7 cellular contexts compared by ENCODE assay signal in genomic region chr12:131071234-131071830, GRCh38.
DNase-seq lines count a peak whose midpoint lies in the region; ATAC-seq and TF ChIP-seq lines count a peak whose summit lies in the region.
"Not testable (repeated sequence)": the region's sequence is repeated elsewhere in the genome, so short reads cannot be mapped to it uniquely, and the experiment has no call there.

No MANE protein-coding gene starts in this region.

- not testable (repeated sequence) for H3K4me2 ChIP-seq in H9 (ENCODE audit: insufficient read depth, insufficient read length, low read length)

- DNase-seq in H9 (peak; percentile 27), coronary artery (ENCODE audit: low spot score) (peak; percentile 55), left cardiac atrium (peak; percentile 14), mesenteric fat pad (ENCODE audit: low spot score) (peak; percentile 60), sciatic nerve (ENCODE audit: low spot score) (peak; percentile 45), aorta (peak; percentile 37 to 71)
- DNase-seq in activated CD8-positive, alpha-beta memory T cell treated with anti-CD3 and anti-CD28 coated beads, Interleukin-2, amount 50 U/mL, for 48 hours = peak; percentile 28

- not testable (repeated sequence) for H3T11ph ChIP-seq in H9 (ENCODE audit: low read length)

- H3K14ac ChIP-seq in H9 (ENCODE audit: insufficient read depth, low read length) = not testable (repeated sequence)

- H3K79me1 ChIP-seq in H9 (ENCODE audit: insufficient read depth, low read depth, low read length, poor library complexity, severe bottlenecking) = not testable (repeated sequence)

- not testable (repeated sequence) for H4K91ac ChIP-seq in H9 (ENCODE audit: insufficient read length, low read depth, low read length)

- not testable (repeated sequence) for TF ChIP-seq CTCF in H9 (conservative IDR thresholded peaks at IDR 0.05); coronary artery (IDR thresholded peaks at IDR 0.05)

- H4K5ac ChIP-seq in H9 (ENCODE audit: insufficient read length, low read depth, low read length) = not testable (repeated sequence)

- H2BK15ac ChIP-seq in H9 (ENCODE audit: low read depth, low read length) = not testable (repeated sequence)

- not testable (repeated sequence) for ATAC-seq in left cardiac atrium; sciatic nerve; aorta (ENCODE audit: low FRiP score)

- H3K4me3 Mint-ChIP-seq in H9 = not testable (repeated sequence)

- not testable (repeated sequence) for H3K27ac Mint-ChIP-seq in H9

- H3K27me3 ChIP-seq in H9 (ENCODE audit: insufficient read depth, low read length); aorta (ENCODE audit: control insufficient read depth in 1 of 2, insufficient read depth in 2 of 2, low read length in 1 of 2): not testable (repeated sequence)

- H3K79me2 ChIP-seq in H9 (ENCODE audit: insufficient read depth, low read length) = not testable (repeated sequence)

- not testable (repeated sequence) for H3K36me3 Mint-ChIP-seq in H9 (ENCODE audit: insufficient read depth in 1 of 3, low read depth in 3 of 3)

- not testable (repeated sequence) for H3K56ac ChIP-seq in H9 (ENCODE audit: insufficient read length, low read depth, low read length)

- H3K4me3 ChIP-seq in coronary artery; aorta (ENCODE audit: low read length in 2 of 2): not testable (repeated sequence)

- H3K23ac ChIP-seq in H9 (ENCODE audit: insufficient read length, low read depth, low read length) = not testable (repeated sequence)

- not testable (repeated sequence) for H2BK5ac ChIP-seq in H9 (ENCODE audit: insufficient read length, low read length)

- not testable (repeated sequence) for H3K18ac ChIP-seq in H9 (ENCODE audit: insufficient read length, low read depth, low read length)

- H3K4me1 ChIP-seq in H9 (ENCODE audit: insufficient read depth, low read length); aorta (ENCODE audit: control insufficient read depth in 1 of 2, insufficient read depth in 2 of 2, low read length in 2 of 2): not testable (repeated sequence)

- not testable (repeated sequence) for H2BK20ac ChIP-seq in H9 (ENCODE audit: low read depth, low read length, poor library complexity, severe bottlenecking)

- WGBS in H9 (ENCODE audit: extremely low coverage, insufficient read length, low lambda C conversion rate) = no CpG with 5 or more reads among the region's 12 CpGs
- WGBS in aorta, 2 donors = 75 to 86% methylated on average over 9 to 12 of the region's 12 CpGs

- not testable (repeated sequence) for H2AFZ ChIP-seq in H9 (ENCODE audit: low read length)

- not testable (repeated sequence) for H4K20me1 ChIP-seq in H9 (ENCODE audit: control insufficient read depth, insufficient read depth, insufficient read length)

- not testable (repeated sequence) for H3K4ac ChIP-seq in H9 (ENCODE audit: low read depth, low read length)

- not testable (repeated sequence) for H3K23me2 ChIP-seq in H9 (ENCODE audit: insufficient read length, low read depth, low read length, poor library complexity, severe bottlenecking)

- intact Hi-C loops in left cardiac atrium (cut with DNase I); sciatic nerve (cut with DNase I); aorta (cut with DNase I): not testable (repeated sequence)

- not testable (repeated sequence) for H4K8ac ChIP-seq in H9 (replicated peaks; ENCODE audit: insufficient read length, low read depth, low read length)

- H2BK12ac ChIP-seq in H9 (ENCODE audit: insufficient read length, low read depth, low read length) = not testable (repeated sequence)

- not testable (repeated sequence) for H3K4me1 Mint-ChIP-seq in H9

- not testable (repeated sequence) for H2AK5ac ChIP-seq in H9 (ENCODE audit: insufficient read length, low read length)

- H3K36me3 ChIP-seq in aorta (ENCODE audit: control insufficient read depth in 1 of 2, insufficient read depth in 2 of 2, low read length in 1 of 2) = not testable (repeated sequence)

- not testable (repeated sequence) for H3K27me3 Mint-ChIP-seq in H9 (ENCODE audit: low read depth)

- H3K9me3 ChIP-seq in H9 (ENCODE audit: control insufficient read depth, low read depth, low read length); aorta (ENCODE audit: control insufficient read depth, low read length): not testable (repeated sequence)

- not testable (repeated sequence) for H3K9ac ChIP-seq in H9 (ENCODE audit: extremely low read depth, insufficient read length, low read length)

- peaks cover 4 to 11% of the 10 kb centered on the region in 2 experiments; a peak in 3 of 5 replicates for H3K9me3 Mint-ChIP-seq in H9

- not testable (repeated sequence) for H3K27ac ChIP-seq in H9 (ENCODE audit: insufficient read length, low read depth, low read length); coronary artery; aorta (ENCODE audit: low read depth in 1 of 2, low read length in 2 of 2)

- H2BK120ac ChIP-seq in H9 (ENCODE audit: low read depth, low read length, poor library complexity, severe bottlenecking) = not testable (repeated sequence)
